ENCODE assay signal across 1 cellular context in genomic region chr17:13986855-13987254, GRCh38.
TF ChIP-seq lines count a peak whose summit lies in the region.

No MANE protein-coding gene starts in this region.

TF ChIP-seq in H1, 55 proteins besides CTCF, POLR2A, EP300 and RAD21 (continued from another document):
- TF ChIP-seq, protein P1, sequence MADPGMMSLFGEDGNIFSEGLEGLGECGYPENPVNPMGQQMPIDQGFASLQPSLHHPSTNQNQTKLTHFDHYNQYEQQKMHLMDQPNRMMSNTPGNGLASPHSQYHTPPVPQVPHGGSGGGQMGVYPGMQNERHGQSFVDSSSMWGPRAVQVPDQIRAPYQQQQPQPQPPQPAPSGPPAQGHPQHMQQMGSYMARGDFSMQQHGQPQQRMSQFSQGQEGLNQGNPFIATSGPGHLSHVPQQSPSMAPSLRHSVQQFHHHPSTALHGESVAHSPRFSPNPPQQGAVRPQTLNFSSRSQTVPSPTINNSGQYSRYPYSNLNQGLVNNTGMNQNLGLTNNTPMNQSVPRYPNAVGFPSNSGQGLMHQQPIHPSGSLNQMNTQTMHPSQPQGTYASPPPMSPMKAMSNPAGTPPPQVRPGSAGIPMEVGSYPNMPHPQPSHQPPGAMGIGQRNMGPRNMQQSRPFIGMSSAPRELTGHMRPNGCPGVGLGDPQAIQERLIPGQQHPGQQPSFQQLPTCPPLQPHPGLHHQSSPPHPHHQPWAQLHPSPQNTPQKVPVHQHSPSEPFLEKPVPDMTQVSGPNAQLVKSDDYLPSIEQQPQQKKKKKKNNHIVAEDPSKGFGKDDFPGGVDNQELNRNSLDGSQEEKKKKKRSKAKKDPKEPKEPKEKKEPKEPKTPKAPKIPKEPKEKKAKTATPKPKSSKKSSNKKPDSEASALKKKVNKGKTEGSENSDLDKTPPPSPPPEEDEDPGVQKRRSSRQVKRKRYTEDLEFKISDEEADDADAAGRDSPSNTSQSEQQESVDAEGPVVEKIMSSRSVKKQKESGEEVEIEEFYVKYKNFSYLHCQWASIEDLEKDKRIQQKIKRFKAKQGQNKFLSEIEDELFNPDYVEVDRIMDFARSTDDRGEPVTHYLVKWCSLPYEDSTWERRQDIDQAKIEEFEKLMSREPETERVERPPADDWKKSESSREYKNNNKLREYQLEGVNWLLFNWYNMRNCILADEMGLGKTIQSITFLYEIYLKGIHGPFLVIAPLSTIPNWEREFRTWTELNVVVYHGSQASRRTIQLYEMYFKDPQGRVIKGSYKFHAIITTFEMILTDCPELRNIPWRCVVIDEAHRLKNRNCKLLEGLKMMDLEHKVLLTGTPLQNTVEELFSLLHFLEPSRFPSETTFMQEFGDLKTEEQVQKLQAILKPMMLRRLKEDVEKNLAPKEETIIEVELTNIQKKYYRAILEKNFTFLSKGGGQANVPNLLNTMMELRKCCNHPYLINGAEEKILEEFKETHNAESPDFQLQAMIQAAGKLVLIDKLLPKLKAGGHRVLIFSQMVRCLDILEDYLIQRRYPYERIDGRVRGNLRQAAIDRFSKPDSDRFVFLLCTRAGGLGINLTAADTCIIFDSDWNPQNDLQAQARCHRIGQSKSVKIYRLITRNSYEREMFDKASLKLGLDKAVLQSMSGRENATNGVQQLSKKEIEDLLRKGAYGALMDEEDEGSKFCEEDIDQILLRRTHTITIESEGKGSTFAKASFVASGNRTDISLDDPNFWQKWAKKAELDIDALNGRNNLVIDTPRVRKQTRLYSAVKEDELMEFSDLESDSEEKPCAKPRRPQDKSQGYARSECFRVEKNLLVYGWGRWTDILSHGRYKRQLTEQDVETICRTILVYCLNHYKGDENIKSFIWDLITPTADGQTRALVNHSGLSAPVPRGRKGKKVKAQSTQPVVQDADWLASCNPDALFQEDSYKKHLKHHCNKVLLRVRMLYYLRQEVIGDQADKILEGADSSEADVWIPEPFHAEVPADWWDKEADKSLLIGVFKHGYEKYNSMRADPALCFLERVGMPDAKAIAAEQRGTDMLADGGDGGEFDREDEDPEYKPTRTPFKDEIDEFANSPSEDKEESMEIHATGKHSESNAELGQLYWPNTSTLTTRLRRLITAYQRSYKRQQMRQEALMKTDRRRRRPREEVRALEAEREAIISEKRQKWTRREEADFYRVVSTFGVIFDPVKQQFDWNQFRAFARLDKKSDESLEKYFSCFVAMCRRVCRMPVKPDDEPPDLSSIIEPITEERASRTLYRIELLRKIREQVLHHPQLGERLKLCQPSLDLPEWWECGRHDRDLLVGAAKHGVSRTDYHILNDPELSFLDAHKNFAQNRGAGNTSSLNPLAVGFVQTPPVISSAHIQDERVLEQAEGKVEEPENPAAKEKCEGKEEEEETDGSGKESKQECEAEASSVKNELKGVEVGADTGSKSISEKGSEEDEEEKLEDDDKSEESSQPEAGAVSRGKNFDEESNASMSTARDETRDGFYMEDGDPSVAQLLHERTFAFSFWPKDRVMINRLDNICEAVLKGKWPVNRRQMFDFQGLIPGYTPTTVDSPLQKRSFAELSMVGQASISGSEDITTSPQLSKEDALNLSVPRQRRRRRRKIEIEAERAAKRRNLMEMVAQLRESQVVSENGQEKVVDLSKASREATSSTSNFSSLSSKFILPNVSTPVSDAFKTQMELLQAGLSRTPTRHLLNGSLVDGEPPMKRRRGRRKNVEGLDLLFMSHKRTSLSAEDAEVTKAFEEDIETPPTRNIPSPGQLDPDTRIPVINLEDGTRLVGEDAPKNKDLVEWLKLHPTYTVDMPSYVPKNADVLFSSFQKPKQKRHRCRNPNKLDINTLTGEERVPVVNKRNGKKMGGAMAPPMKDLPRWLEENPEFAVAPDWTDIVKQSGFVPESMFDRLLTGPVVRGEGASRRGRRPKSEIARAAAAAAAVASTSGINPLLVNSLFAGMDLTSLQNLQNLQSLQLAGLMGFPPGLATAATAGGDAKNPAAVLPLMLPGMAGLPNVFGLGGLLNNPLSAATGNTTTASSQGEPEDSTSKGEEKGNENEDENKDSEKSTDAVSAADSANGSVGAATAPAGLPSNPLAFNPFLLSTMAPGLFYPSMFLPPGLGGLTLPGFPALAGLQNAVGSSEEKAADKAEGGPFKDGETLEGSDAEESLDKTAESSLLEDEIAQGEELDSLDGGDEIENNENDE (IDR thresholded peaks at IDR 0.05; ENCODE audit: insufficient replicate concordance, low read length), result no peak
- TF ChIP-seq EGR1 (IDR thresholded peaks at IDR 0.05; ENCODE audit: borderline replicate concordance, low read depth, low read length), result no peak
- TF ChIP-seq SUZ12 (IDR thresholded peaks at IDR 0.05; ENCODE audit: low read length), result no peak
- TF ChIP-seq ATF3 (IDR thresholded peaks at IDR 0.05; ENCODE audit: insufficient read depth, low read depth, low read length), result no peak
- TF ChIP-seq SAP30 (IDR thresholded peaks at IDR 0.05; ENCODE audit: insufficient read depth, insufficient replicate concordance, low read length), result no peak
- no peak for TF ChIP-seq HDAC6 (IDR thresholded peaks at IDR 0.05; ENCODE audit: low read depth, low read length)
- no peak for TF ChIP-seq TAF7 (optimal IDR thresholded peaks at IDR 0.05; ENCODE audit: borderline replicate concordance, low read depth, low read length)
- TF ChIP-seq KDM4A (IDR thresholded peaks at IDR 0.05; ENCODE audit: low read depth, low read length, severe bottlenecking), result no peak
- TF ChIP-seq HDAC2 (IDR thresholded peaks at IDR 0.05; ENCODE audit: borderline replicate concordance in 1 of 2, low read depth in 2 of 2, low read length in 2 of 2), result no peak
- TF ChIP-seq KDM1A (IDR thresholded peaks at IDR 0.05; ENCODE audit: borderline replicate concordance, low read length), result no peak
